Comparison of ENCODE assay signal across 23 cellular contexts in the genomic region with DNA sequence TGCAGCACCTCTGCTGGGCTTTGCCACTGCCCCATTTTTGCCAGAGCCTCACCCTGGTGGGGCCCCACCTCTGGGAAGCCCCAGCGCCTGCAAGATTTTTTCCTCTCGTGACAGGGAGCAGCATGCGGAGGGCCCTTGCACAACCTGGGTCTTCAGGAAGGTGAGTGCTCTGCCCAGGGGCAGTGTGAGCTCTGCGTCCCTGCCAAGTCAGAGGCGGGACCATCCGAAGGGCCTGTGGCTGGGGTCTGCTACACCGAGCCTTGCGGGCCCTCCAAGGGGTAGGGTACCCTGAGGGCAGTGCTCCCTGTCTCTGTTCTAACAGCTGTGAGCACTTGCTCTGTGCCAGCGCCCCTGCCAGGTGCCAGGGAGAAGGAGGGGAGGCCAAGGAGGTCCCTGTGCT. TPM values are rescaled to one million over a fixed set of nuclear protein-coding genes. Genes with fewer than 3 reads are reported as not detected.
DNase-seq lines count a peak whose midpoint lies in the region; ATAC-seq, FAIRE-seq and TF ChIP-seq lines count a peak whose summit lies in the region.
"Had no signal": no experiment of that assay in that cellular context is flagged by ENCODE, and none has a peak within 500 bp of the region (broad histone marks: within the 10 kb centered on the region; RNA-seq: fewer than 3 reads in every experiment).

No MANE protein-coding gene starts in this region.

- H3K27me3 ChIP-seq in HepG2 (ENCODE audit: control insufficient read depth in 1 of 2, insufficient read depth in 2 of 2, low read length in 2 of 2), result peaks cover 1 to 7% of the 10 kb centered on the region in 2 experiments; a peak in 3 of 5 replicates
- H3K27me3 ChIP-seq in right lobe of liver, result no peaks in the 10 kb centered on the region
- H3K27me3 ChIP-seq: adrenal gland, ovary had no signal

- H4K20me1 ChIP-seq in HepG2 (ENCODE audit: insufficient read depth, low read length), result no peaks in the 10 kb centered on the region

- no peak overlapping the region for H3K4me3 Mint-ChIP-seq in progenitor cell of endocrine pancreas (ENCODE audit: low read depth)
- no peak overlapping the region for H3K4me3 Mint-ChIP-seq in T-helper 2 cell treated with Interferon-gamma antibody and Interleukin-4, amounts not matched to agents 5 μg/mL and 100 μg/mL, for 36 hours
- H3K4me3 Mint-ChIP-seq: activated CD4-positive, alpha-beta T cell treated with anti-CD3 and anti-CD28 coated beads, Interleukin-2, amount 10 ng/mL, durations not matched to agents 7 days and 5 days; activated CD8-positive, alpha-beta memory T cell treated with anti-CD3 and anti-CD28 coated beads, Interleukin-2, amount 10 ng/mL, durations not matched to agents 7 days and 5 days; activated T-cell treated with anti-CD3 and anti-CD28 coated beads, Interleukin-2, amount 50 U/mL, for 72 hours; naive thymus-derived CD4-positive, alpha-beta T cell had no signal

- TF ChIP-seq POLR2A in HepG2 (IDR thresholded peaks at IDR 0.05; ENCODE audit: insufficient read depth in 1 of 2, low read depth in 2 of 2, low read length in 2 of 2) (no peak), right lobe of liver (IDR thresholded peaks at IDR 0.05) (no peak)

- TF ChIP-seq RAD21 in HepG2 (CRISPR knock-in tag; IDR thresholded peaks at IDR 0.05), result no peak

- TF ChIP-seq EP300 in HepG2 (IDR thresholded peaks at IDR 0.05; ENCODE audit: low read depth in 2 of 2, low read length in 2 of 2), result no peak
- TF ChIP-seq EP300 in HepG2 (CRISPR knock-in tag; IDR thresholded peaks at IDR 0.05; ENCODE audit: borderline replicate concordance), result no peak

- no peaks in the 10 kb centered on the region for H3K9me3 ChIP-seq in HepG2 (ENCODE audit: low read length)
- H3K9me3 ChIP-seq in right lobe of liver, result no peaks in the 10 kb centered on the region
- H3K9me3 ChIP-seq: adrenal gland, ovary had no signal

- H2AFZ ChIP-seq in HepG2 (ENCODE audit: low read length), result no peak overlapping the region

- no peak overlapping the region for H3K27ac ChIP-seq in HepG2 (ENCODE audit: extremely low read length, insufficient read depth, low read length)
- H3K27ac ChIP-seq in right lobe of liver, result no peak overlapping the region
- H3K27ac ChIP-seq: adrenal gland, ovary, SK-N-MC had no signal

- TF ChIP-seq CTCF in HepG2 (CRISPR knock-in tag; IDR thresholded peaks at IDR 0.05) (no peak), right lobe of liver (IDR thresholded peaks at IDR 0.05) (no peak), progenitor cell of endocrine pancreas (IDR thresholded peaks at IDR 0.05; ENCODE audit: unreplicated experiment) (no peak), GM20000 (IDR thresholded peaks at IDR 0.05; ENCODE audit: extremely low read depth, missing control alignments) (no peak)

- H3K36me3 ChIP-seq in HepG2 (replicated peaks in 1 of 2; ENCODE audit: control insufficient read depth in 1 of 2, insufficient read depth in 2 of 2, low read length in 2 of 2), result no peaks in the 10 kb centered on the region
- no peaks in the 10 kb centered on the region for H3K36me3 ChIP-seq in right lobe of liver
- H3K36me3 ChIP-seq: adrenal gland, ovary had no signal

- CTCF ChIA-PET in HepG2 (lab: Yijun Ruan, JAX; ENCODE audit: low intra/inter-chr PET ratio, low total read pairs), result no interaction called here

- POLR2A ChIA-PET in HepG2 (lab: Yijun Ruan, JAX), result no interaction called here

- H3K4me3 ChIP-seq in HepG2 (replicated peaks in 1 of 3; ENCODE audit: insufficient read depth in 1 of 3, low read depth in 2 of 3, low read length in 3 of 3) (no peak overlapping the region), right lobe of liver (no peak overlapping the region)
- H3K4me3 ChIP-seq: adrenal gland, ovary, SK-N-MC had no signal

- H3K4me1 Mint-ChIP-seq in progenitor cell of endocrine pancreas (ENCODE audit: low read depth), result peaks cover 24% of the 10 kb centered on the region
- peaks cover 14% of the 10 kb centered on the region for H3K4me1 Mint-ChIP-seq in T-helper 2 cell treated with Interferon-gamma antibody and Interleukin-4, amounts not matched to agents 5 μg/mL and 100 μg/mL, for 36 hours (ENCODE audit: low read depth)

- DNase-seq in HepG2 (ENCODE audit: low spot score), result no peak
- no peak for DNase-seq in right lobe of liver
- no peak for DNase-seq in progenitor cell of endocrine pancreas (ENCODE audit: low spot score, unreplicated experiment)
- DNase-seq in NCI-H1417 (lab: John Stamatoyannopoulos, UW), result no peak
- DNase-seq in NCI-H187 treated with DMSO at 0.1 percent for 48 hours (lab: John Stamatoyannopoulos, UW), result no peak
- DNase-seq in T-helper 2 cell treated with Interferon-gamma antibody and Interleukin-4, amounts not matched to agents 5 μg/mL and 100 μg/mL, for 36 hours (ENCODE audit: low spot score), result no peak
- DNase-seq in GM20000 (ENCODE audit: low spot score), result no peak
- DNase-seq: activated CD4-positive, alpha-beta T cell treated with anti-CD3 and anti-CD28 coated beads, Interleukin-2, amount 10 ng/mL, durations not matched to agents 7 days and 5 days; activated CD8-positive, alpha-beta memory T cell treated with anti-CD3 and anti-CD28 coated beads, Interleukin-2, amount 10 ng/mL, durations not matched to agents 7 days and 5 days; activated naive CD4-positive, alpha-beta T cell treated with Interleukin-2 at 50 U/mL for 16 hours; activated T-cell treated with anti-CD3 and anti-CD28 coated beads, Interleukin-2, amount 50 U/mL, for 72 hours; adrenal gland; glutamatergic neuron; kidney glomerular epithelial cell; naive thymus-derived CD4-positive, alpha-beta T cell; NCI-H1105; NCI-H748 treated with DMSO at 0.1 percent for 48 hours; ovary; stimulated activated CD4-positive, alpha-beta T cell treated with anti-CD3 and anti-CD28 coated beads, Interleukin-15, amount 100 ng/mL, for 24 hours had no signal

- peaks cover 4% of the 10 kb centered on the region for H3K79me2 ChIP-seq in HepG2 (ENCODE audit: insufficient read depth, low read length)

- no peak overlapping the region for H3K4me2 ChIP-seq in HepG2 (ENCODE audit: low read depth, low read length)

- in situ Hi-C loops in HepG2 (cut with HindIII; ENCODE audit: extremely low pct_ligation_motif_present, low pct_unique_long_range_greater_than_20kb), result no loop called here

- WGBS in HepG2 (ENCODE audit: low lambda C conversion rate), result 83% methylated on average over 8 of the region's 9 CpGs
- WGBS in right lobe of liver (ENCODE audit: insufficient coverage, low coverage, low lambda C conversion rate, missing lambda C conversion rate), result 80% methylated on average over 1 of the region's 9 CpGs

- no peak for ATAC-seq in HepG2
- ATAC-seq in right lobe of liver, result no peak
- ATAC-seq in esophagus mucosa, result peak; percentile 73
- ATAC-seq: activated CD8-positive, alpha-beta memory T cell treated with anti-CD3 and anti-CD28 coated beads, Interleukin-2, amount 10 ng/mL, durations not matched to agents 7 days and 5 days; activated T-cell treated with anti-CD3 and anti-CD28 coated beads, Interleukin-2, amount 50 U/mL, for 72 hours; HCT116; naive thymus-derived CD4-positive, alpha-beta T cell; sciatic nerve had no signal

- intact Hi-C loops in HepG2 (cut with micrococcal nuclease; ENCODE audit: unreplicated experiment) (loop anchor here (5.0 kb wide), 1 partner anchor 33 kb away; no protein-coding TSS in a partner anchor), right lobe of liver (cut with DNase I) (no loop called here)

- H3K4me1 ChIP-seq in HepG2 (ENCODE audit: insufficient read depth, low read length) (peaks cover 45% of the 10 kb centered on the region), right lobe of liver (peaks cover 0 to 39% (median 11%) of the 10 kb centered on the region in 4 donors)

- peak overlapping the region; percentile 89 for H3K27ac Mint-ChIP-seq in progenitor cell of endocrine pancreas
- H3K27ac Mint-ChIP-seq in T-helper 2 cell treated with Interferon-gamma antibody and Interleukin-4, amounts not matched to agents 5 μg/mL and 100 μg/mL, for 36 hours, result no peak overlapping the region
- H3K27ac Mint-ChIP-seq: activated CD4-positive, alpha-beta T cell treated with anti-CD3 and anti-CD28 coated beads, Interleukin-2, amount 10 ng/mL, durations not matched to agents 7 days and 5 days; activated CD8-positive, alpha-beta memory T cell treated with anti-CD3 and anti-CD28 coated beads, Interleukin-2, amount 10 ng/mL, durations not matched to agents 7 days and 5 days; activated T-cell treated with anti-CD3 and anti-CD28 coated beads, Interleukin-2, amount 50 U/mL, for 72 hours had no signal

- H3K27me3 Mint-ChIP-seq in progenitor cell of endocrine pancreas, result peaks cover 23% of the 10 kb centered on the region
- peaks cover 5% of the 10 kb centered on the region for H3K27me3 Mint-ChIP-seq in T-helper 2 cell treated with Interferon-gamma antibody and Interleukin-4, amounts not matched to agents 5 μg/mL and 100 μg/mL, for 36 hours (ENCODE audit: low read depth)

- no TSS peak for BruUV-seq in HepG2 (replicated peaks; lab: Mats Ljungman, UMichigan)

- no peaks in the 10 kb centered on the region for H3K36me3 Mint-ChIP-seq in progenitor cell of endocrine pancreas (ENCODE audit: insufficient read depth)
- H3K36me3 Mint-ChIP-seq in T-helper 2 cell treated with Interferon-gamma antibody and Interleukin-4, amounts not matched to agents 5 μg/mL and 100 μg/mL, for 36 hours (ENCODE audit: low read depth), result no peaks in the 10 kb centered on the region

- H3K9me3 Mint-ChIP-seq in progenitor cell of endocrine pancreas (ENCODE audit: low read depth), result no peaks in the 10 kb centered on the region
- no peaks in the 10 kb centered on the region for H3K9me3 Mint-ChIP-seq in T-helper 2 cell treated with Interferon-gamma antibody and Interleukin-4, amounts not matched to agents 5 μg/mL and 100 μg/mL, for 36 hours
- H3K9me3 Mint-ChIP-seq: activated CD4-positive, alpha-beta T cell treated with anti-CD3 and anti-CD28 coated beads, Interleukin-2, amount 10 ng/mL, durations not matched to agents 7 days and 5 days; activated T-cell treated with anti-CD3 and anti-CD28 coated beads, Interleukin-2, amount 50 U/mL, for 72 hours; naive thymus-derived CD4-positive, alpha-beta T cell had no signal

- H3K9ac ChIP-seq in HepG2 (ENCODE audit: insufficient read depth, low read depth, low read length), result no peak overlapping the region

- FAIRE-seq in HepG2 (lab: Jason Lieb, UNC), result no peak

RNA-seq across cellular contexts. Expression of a gene that starts 5.8 kb away (rescaled TPM):
- total RNA-seq in HepG2 (2016; rRNA removed; fragmentation: Illumina TruSeq; extraction: Trizol) (371 and 422 TPM in 2 replicates), right lobe of liver (100 to 1,000 TPM in 2 of 6 experiments, 10 to 100 TPM in 4; 14.4 to 197 (median 28.6) TPM), esophagus mucosa (21.6 TPM), progenitor cell of endocrine pancreas (252 and 273 TPM in 2 replicates)
- 747 and 845 TPM in 2 replicates for total RNA-seq in HepG2 (2016; cell fraction: cytosol; rRNA removed; fragmentation: Illumina TruSeq; extraction: Trizol; ENCODE audit: low read depth)
- 382 and 405 TPM in 2 replicates for total RNA-seq in HepG2 (2016; cell fraction: insoluble cytoplasmic fraction; rRNA removed; fragmentation: Illumina TruSeq; extraction: Trizol)
- total RNA-seq in HepG2 (2016; cell fraction: membrane; rRNA removed; fragmentation: Illumina TruSeq; extraction: Trizol), result 1,179 and 1,380 TPM in 2 replicates
- 154 and 170 TPM in 2 replicates for total RNA-seq in HepG2 (2016; cell fraction: nucleus; rRNA removed; fragmentation: Illumina TruSeq; extraction: Trizol)
- polyA plus RNA-seq in HepG2 (2011; rRNA removed), result 105 and 142 TPM in 2 replicates
- polyA plus RNA-seq in HepG2 (2011; cell fraction: cytosol; rRNA removed), result 93.6 and 131 TPM in 2 replicates
- 44.5 and 56.5 TPM in 2 replicates for polyA plus RNA-seq in HepG2 (2011; cell fraction: nucleus; rRNA removed)
- polyA plus RNA-seq in HepG2 (2012), result 108 and 109 TPM in 2 replicates
- 923 and 940 TPM in 2 replicates for polyA plus RNA-seq in HepG2 (2016; cell fraction: cytosol; fragmentation: Illumina TruSeq; extraction: Trizol; ENCODE audit: low read depth)
- polyA plus RNA-seq in HepG2 (2016; cell fraction: insoluble cytoplasmic fraction; fragmentation: Illumina TruSeq; extraction: Trizol; ENCODE audit: low read depth), result 367 and 392 TPM in 2 replicates
- 1,008 and 1,080 TPM in 2 replicates for polyA plus RNA-seq in HepG2 (2016; cell fraction: membrane; fragmentation: Illumina TruSeq; extraction: Trizol; ENCODE audit: low read depth)
- 235 and 237 TPM in 2 replicates for polyA plus RNA-seq in HepG2 (2016; cell fraction: nucleus; fragmentation: Illumina TruSeq; extraction: Trizol; ENCODE audit: insufficient read depth, low read depth)
- 64.0 and 223 TPM in 2 replicates for polyA minus RNA-seq in HepG2 (2011; rRNA and poly(A)+ RNA removed; ENCODE audit: low replicate concordance)
- polyA minus RNA-seq in HepG2 (2011; cell fraction: cytosol; rRNA and poly(A)+ RNA removed), result 53.3 and 58.5 TPM in 2 replicates
- polyA minus RNA-seq in HepG2 (2011; cell fraction: nucleus; rRNA and poly(A)+ RNA removed), result 32.7 and 35.2 TPM in 2 replicates
